8 cellular contexts compared by ENCODE assay signal in the genomic region with DNA sequence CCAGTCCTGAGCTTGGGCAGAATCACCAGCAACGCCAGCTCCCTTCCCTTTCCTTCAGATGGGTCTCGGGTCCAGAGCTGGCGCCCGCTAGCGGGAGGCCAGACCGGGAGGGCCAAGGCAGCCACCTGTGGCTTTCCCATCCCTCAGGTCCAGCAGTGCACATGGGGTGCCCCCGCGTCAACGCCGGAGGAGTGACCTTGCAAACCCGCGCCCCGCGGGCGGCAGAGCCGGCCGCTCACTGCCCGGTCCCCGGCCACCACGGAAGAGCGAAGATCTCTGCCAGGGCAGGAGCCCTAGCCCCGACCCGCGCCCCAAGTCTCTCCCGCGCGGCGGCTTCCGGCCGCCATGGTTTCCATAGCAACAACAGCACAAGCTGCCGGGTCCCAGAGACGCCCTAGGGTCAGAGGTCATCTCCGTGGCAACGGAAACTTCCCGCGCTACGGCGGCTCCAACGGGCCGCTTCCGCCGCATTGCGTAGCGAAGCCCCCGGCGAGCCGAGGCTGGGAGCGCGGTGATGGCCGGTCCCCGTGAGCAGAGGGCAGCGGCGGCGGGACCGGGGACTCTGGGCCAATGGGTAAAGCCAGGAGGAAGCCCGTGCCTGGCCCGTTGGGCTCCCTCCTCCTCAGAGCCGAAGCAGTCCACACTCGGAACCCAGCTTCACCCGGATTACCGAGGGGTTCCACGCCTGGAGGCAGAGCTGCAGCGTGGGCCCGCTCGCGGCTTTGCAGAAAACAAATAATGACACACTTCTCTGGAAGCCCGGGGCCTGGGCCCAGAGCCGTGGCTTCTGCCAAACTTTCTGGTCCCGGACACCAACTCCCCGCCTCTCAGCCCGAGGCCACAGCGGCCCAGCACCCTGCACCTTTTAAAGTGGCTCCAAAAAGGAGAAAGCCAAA. TPM values are rescaled to one million over a fixed set of nuclear protein-coding genes. Genes with fewer than 3 reads are reported as not detected.
DNase-seq lines count a peak whose midpoint lies in the region; ATAC-seq and TF ChIP-seq lines count a peak whose summit lies in the region.

No MANE protein-coding gene starts in this region.

- H3K4me3 ChIP-seq in BJ (ENCODE audit: low read depth, low read length), result peak overlapping the region; percentile 60
- peak overlapping the region; percentile 76 for H3K4me3 ChIP-seq in fibroblast of the aortic adventitia (ENCODE audit: low read depth, low read length)

- TF ChIP-seq CTCF in BJ (IDR thresholded peaks at IDR 0.05; ENCODE audit: insufficient read depth, low read depth, low read length), result peak; percentile 51
- TF ChIP-seq CTCF in fibroblast of the aortic adventitia (IDR thresholded peaks at IDR 0.05; ENCODE audit: insufficient read depth, low read length), result peak; percentile 15

- H3K9me3 Mint-ChIP-seq in activated T-helper 17 cell treated with anti-CD3 and anti-CD28 coated beads, Interleukin-2, amount 50 U/mL, for 72 hours, result peaks cover 5% of the 10 kb centered on the region
- no peaks in the 10 kb centered on the region for H3K9me3 Mint-ChIP-seq in naive thymus-derived CD8-positive, alpha-beta T cell
- H3K9me3 Mint-ChIP-seq in stimulated activated memory B cell treated with anti-CD40 and anti-IgM and Interleukin-4, amounts not matched to agents 10 μg/mL and 1 μg/mL and 100 μg/mL, for 72 hours, result no peaks in the 10 kb centered on the region

- H3K27me3 ChIP-seq in BJ (ENCODE audit: control insufficient read depth, insufficient read depth, low read length), result peaks cover under 1% of the 10 kb centered on the region; the same call in 1 of the 2 replicates

- H3K27ac Mint-ChIP-seq in activated T-helper 17 cell treated with anti-CD3 and anti-CD28 coated beads, Interleukin-2, amount 50 U/mL, for 72 hours, result peak overlapping the region; percentile 58
- H3K27ac Mint-ChIP-seq in naive thymus-derived CD8-positive, alpha-beta T cell, result peak overlapping the region; percentile 47 to 94 (median 91)
- peak overlapping the region; percentile 86 for H3K27ac Mint-ChIP-seq in stimulated activated memory B cell treated with anti-CD40 and anti-IgM and Interleukin-4, amounts not matched to agents 10 μg/mL and 1 μg/mL and 100 μg/mL, for 72 hours

- ATAC-seq in GM19372 (IDR thresholded peaks at IDR 0.05; ENCODE audit: low read depth, unreplicated experiment) (peak; percentile 94), HG03558 (IDR thresholded peaks at IDR 0.05; ENCODE audit: extremely low read depth, unreplicated experiment) (peak; percentile 91)
- peak; percentile 91 for ATAC-seq in activated T-helper 17 cell treated with anti-CD3 and anti-CD28 coated beads, Interleukin-2, amount 50 U/mL, for 72 hours (replicated peaks)
- peak; percentile 90 to 92 for ATAC-seq in naive thymus-derived CD8-positive, alpha-beta T cell
- ATAC-seq in stimulated activated memory B cell treated with anti-CD40 and anti-IgM and Interleukin-4, amounts not matched to agents 10 μg/mL and 1 μg/mL and 100 μg/mL, for 72 hours, result peak; percentile 95

- DNase-seq in BJ (ENCODE audit: low read depth) (peak; percentile 20), NOMO-1 (lab: John Stamatoyannopoulos, UW; ENCODE audit: unreplicated experiment in 2 of 2) (peak; percentile 76 to 77), fibroblast of the aortic adventitia (ENCODE audit: low read depth) (peak; percentile 78)
- DNase-seq in naive thymus-derived CD8-positive, alpha-beta T cell, result peak; percentile 90 to 99 (median 96)

- peaks cover 11% of the 10 kb centered on the region for H3K4me1 Mint-ChIP-seq in activated T-helper 17 cell treated with anti-CD3 and anti-CD28 coated beads, Interleukin-2, amount 50 U/mL, for 72 hours
- H3K4me1 Mint-ChIP-seq in naive thymus-derived CD8-positive, alpha-beta T cell, result peaks cover 7 to 19% (median 15%) of the 10 kb centered on the region in 4 donors
- peaks cover 16% of the 10 kb centered on the region for H3K4me1 Mint-ChIP-seq in stimulated activated memory B cell treated with anti-CD40 and anti-IgM and Interleukin-4, amounts not matched to agents 10 μg/mL and 1 μg/mL and 100 μg/mL, for 72 hours

- POLR2A ChIA-PET in BJ (lab: Charles Lee), result no interaction called here
- POLR2A ChIA-PET in naive thymus-derived CD8-positive, alpha-beta T cell (lab: Charles Lee), result interaction anchor here (0.8 to 3.5 kb wide), 3 partner anchors 8 to 452 kb away, joined by 3 to 13 read pairs (median 13); a partner anchor contains a TSS

- CTCF ChIA-PET in BJ (lab: Yijun Ruan, JAX), result interaction anchor here (0.6 to 1.5 kb wide), 5 partner anchors 35 to 253 kb away, joined by 3 to 5 read pairs (median 4); no protein-coding TSS in a partner anchor

- no peaks in the 10 kb centered on the region for H3K36me3 ChIP-seq in BJ (ENCODE audit: control insufficient read depth, insufficient read depth, low read length)

- H3K4me3 Mint-ChIP-seq in activated T-helper 17 cell treated with anti-CD3 and anti-CD28 coated beads, Interleukin-2, amount 50 U/mL, for 72 hours, result peak overlapping the region; percentile 81
- peak overlapping the region; percentile 84 to 94 (median 90) for H3K4me3 Mint-ChIP-seq in naive thymus-derived CD8-positive, alpha-beta T cell
- H3K4me3 Mint-ChIP-seq in stimulated activated memory B cell treated with anti-CD40 and anti-IgM and Interleukin-4, amounts not matched to agents 10 μg/mL and 1 μg/mL and 100 μg/mL, for 72 hours, result peak overlapping the region; percentile 89

- H3K36me3 Mint-ChIP-seq in activated T-helper 17 cell treated with anti-CD3 and anti-CD28 coated beads, Interleukin-2, amount 50 U/mL, for 72 hours (ENCODE audit: low read depth), result no peaks in the 10 kb centered on the region
- H3K36me3 Mint-ChIP-seq in naive thymus-derived CD8-positive, alpha-beta T cell, result no peaks in the 10 kb centered on the region
- H3K36me3 Mint-ChIP-seq in stimulated activated memory B cell treated with anti-CD40 and anti-IgM and Interleukin-4, amounts not matched to agents 10 μg/mL and 1 μg/mL and 100 μg/mL, for 72 hours, result no peaks in the 10 kb centered on the region

- peaks cover 9% of the 10 kb centered on the region for H3K27me3 Mint-ChIP-seq in activated T-helper 17 cell treated with anti-CD3 and anti-CD28 coated beads, Interleukin-2, amount 50 U/mL, for 72 hours
- H3K27me3 Mint-ChIP-seq in naive thymus-derived CD8-positive, alpha-beta T cell, result peaks cover 7 to 26% (median 13%) of the 10 kb centered on the region in 5 donors
- H3K27me3 Mint-ChIP-seq in stimulated activated memory B cell treated with anti-CD40 and anti-IgM and Interleukin-4, amounts not matched to agents 10 μg/mL and 1 μg/mL and 100 μg/mL, for 72 hours, result peaks cover 17% of the 10 kb centered on the region

RNA-seq across cellular contexts. Expression of a gene that starts 7.4 kb away (rescaled TPM):
- polyA plus RNA-seq in BJ (2011; rRNA removed), result 0.01 TPM in 2 replicates
- not detected in 2 replicates for polyA minus RNA-seq in BJ (2011; rRNA and poly(A)+ RNA removed)
- not detected for total RNA-seq in activated T-helper 17 cell treated with anti-CD3 and anti-CD28 coated beads, Interleukin-2, amount 50 U/mL, for 72 hours
- 1.4 TPM in 1 of 2 replicates, not detected in the other for total RNA-seq in fibroblast of the aortic adventitia (ENCODE audit: low replicate concordance)
- not detected for total RNA-seq in naive thymus-derived CD8-positive, alpha-beta T cell
- not detected for polyA plus RNA-seq in naive thymus-derived CD8-positive, alpha-beta T cell

Comparison
In these comparisons a context has a peak if more than half of its experiments do, and no peak if none do; other contexts are left out.
1. Peak in every context shown above with its lines: DNase-seq, ATAC-seq and H3K4me3 ChIP-seq.
2. DNase-seq: peak in every context shown above with its lines; median percentile 96 in naive thymus-derived CD8-positive, alpha-beta T cell; 78 in fibroblast of the aortic adventitia; 76 in NOMO-1; 20 in BJ.